ENCODE assay signal across 8 cellular contexts in genomic region chr1:93907718-93908117, GRCh38. TPM values are rescaled to one million over a fixed set of nuclear protein-coding genes. Genes with fewer than 3 reads are reported as not detected.
DNase-seq lines count a peak whose midpoint lies in the region; ATAC-seq and TF ChIP-seq lines count a peak whose summit lies in the region.

No MANE protein-coding gene starts in this region.

- no peak for TF ChIP-seq EP300 in tibial nerve (IDR thresholded peaks at IDR 0.05)

- no peak overlapping the region for H2AFZ ChIP-seq in KMS-11 (ENCODE audit: low read depth)

- H3K27me3 ChIP-seq in KMS-11 (ENCODE audit: insufficient read depth, low read depth) = no peaks in the 10 kb centered on the region
- H3K27me3 ChIP-seq in iPS-18a (ENCODE audit: control insufficient read depth, insufficient read depth, low read length) = peaks cover 4% of the 10 kb centered on the region
- H3K27me3 ChIP-seq in tibial nerve = no peaks in the 10 kb centered on the region
- H3K27me3 ChIP-seq in left lung = no peaks in the 10 kb centered on the region

- no peak overlapping the region for H3K27ac Mint-ChIP-seq in activated B cell treated with CpG ODN at 0.5 μM for 24 hours

- H3K9ac ChIP-seq in KMS-11 = no peak overlapping the region
- H3K9ac ChIP-seq in iPS-18a (ENCODE audit: low read length) = no peak overlapping the region

- H3K4me1 ChIP-seq in KMS-11 (ENCODE audit: low read depth, poor library complexity, severe bottlenecking) = peaks cover 44% of the 10 kb centered on the region
- H3K4me1 ChIP-seq in iPS-18a (ENCODE audit: control insufficient read depth, low read depth, low read length) = peaks cover 12% of the 10 kb centered on the region
- peaks cover 0 to 40% (median 11%) of the 10 kb centered on the region in 4 donors for H3K4me1 ChIP-seq in tibial nerve
- H3K4me1 ChIP-seq in left lung = peaks cover 4 to 51% of the 10 kb centered on the region in 2 donors

- ATAC-seq in activated B cell treated with CpG ODN at 0.5 μM for 24 hours (ENCODE audit: low read depth) (no peak), GM18505 (IDR thresholded peaks at IDR 0.05; ENCODE audit: unreplicated experiment) (no peak), left lung (no peak)

- TF ChIP-seq POLR2A in tibial nerve (IDR thresholded peaks at IDR 0.05) (no peak), GM18505 (IDR thresholded peaks at IDR 0.05; ENCODE audit: borderline replicate concordance, extremely low read depth, insufficient read depth, insufficient read length) (no peak)

- H3K36me3 Mint-ChIP-seq in activated B cell treated with CpG ODN at 0.5 μM for 24 hours (ENCODE audit: low read depth) = no peaks in the 10 kb centered on the region

- CTCF ChIA-PET in activated B cell treated with CpG ODN at 0.5 μM for 24 hours (lab: Charles Lee) = interaction anchor here (1.3 kb wide), 1 partner anchor 63 kb away, joined by 3 read pairs; no protein-coding TSS in a partner anchor

- H3K36me3 ChIP-seq in KMS-11 (ENCODE audit: insufficient read depth) = no peaks in the 10 kb centered on the region
- no peaks in the 10 kb centered on the region for H3K36me3 ChIP-seq in iPS-18a (ENCODE audit: control insufficient read depth, low read depth, low read length)
- H3K36me3 ChIP-seq in tibial nerve = no peaks in the 10 kb centered on the region
- no peaks in the 10 kb centered on the region for H3K36me3 ChIP-seq in left lung

- peaks cover 33% of the 10 kb centered on the region for H3K4me1 Mint-ChIP-seq in activated B cell treated with CpG ODN at 0.5 μM for 24 hours

- H3K27ac ChIP-seq in KMS-11 = peak overlapping the region; percentile 82; the same call in 1 of the 2 replicates
- no peak overlapping the region for H3K27ac ChIP-seq in iPS-18a (ENCODE audit: low read length)
- H3K27ac ChIP-seq in tibial nerve = no peak overlapping the region
- no peak overlapping the region for H3K27ac ChIP-seq in left lung

- no peaks in the 10 kb centered on the region for H3K9me3 Mint-ChIP-seq in activated B cell treated with CpG ODN at 0.5 μM for 24 hours

- no peak for TF ChIP-seq CTCF in KMS-11 (conservative IDR thresholded peaks at IDR 0.05; ENCODE audit: low read depth, low read length)
- TF ChIP-seq CTCF in activated B cell treated with CpG ODN at 0.5 μM for 24 hours (IDR thresholded peaks at IDR 0.05) = no peak
- TF ChIP-seq CTCF in tibial nerve (IDR thresholded peaks at IDR 0.05) = no peak
- TF ChIP-seq CTCF in left lung (IDR thresholded peaks at IDR 0.05) = no peak

- H3K4me3 ChIP-seq in KMS-11 (IDR thresholded peaks at IDR 0.05; ENCODE audit: insufficient read depth, low read depth, low read length) (no peak overlapping the region), iPS-18a (ENCODE audit: low read length) (peak overlapping the region; percentile 95), tibial nerve (peak overlapping the region in 3 of 4 donors; percentile 58 to 95 (median 71)), left lung (peak overlapping the region in 1 of 2 donors; percentile 87)

- H4K20me1 ChIP-seq in KMS-11 (ENCODE audit: insufficient read depth) = no peaks in the 10 kb centered on the region

- peak overlapping the region; percentile 64 for H3K4me2 ChIP-seq in KMS-11

- intact Hi-C loops in activated B cell treated with CpG ODN at 0.5 μM for 24 hours (cut with micrococcal nuclease) = loop anchor here (2.0 to 5.0 kb wide), 6 partner anchors 511 to 1325 kb away; partner anchors contain the start of genes ABCD3, ALG14, CCDC18 and CNN3
- intact Hi-C loops in left lung (cut with DNase I) = no loop called here

- peaks cover 40% of the 10 kb centered on the region for H3K79me2 ChIP-seq in KMS-11 (ENCODE audit: insufficient read depth, low read depth)

- H3K27me3 Mint-ChIP-seq in activated B cell treated with CpG ODN at 0.5 μM for 24 hours = no peaks in the 10 kb centered on the region

- DNase-seq in COR-L47 (lab: John Stamatoyannopoulos, UW) (peak; percentile 32), activated B cell treated with CpG ODN at 0.5 μM for 24 hours (no peak), tibial nerve (ENCODE audit: low spot score in 2 of 2) (peak in 1 of 2 donors; percentile 13), NOMO-1 (lab: John Stamatoyannopoulos, UW; ENCODE audit: unreplicated experiment in 2 of 2) (no peak), left lung (no peak)

- 43 to 46% methylated on average over 3 of the region's 3 CpGs for WGBS in tibial nerve, 2 donors

- H3K9me3 ChIP-seq in iPS-18a (ENCODE audit: control insufficient read depth, low read depth, low read length) (no peaks in the 10 kb centered on the region), tibial nerve (peaks cover 0 to 11% (median 0%) of the 10 kb centered on the region in 4 donors), left lung (peaks cover 0 to 4% of the 10 kb centered on the region in 2 donors)

- H3K4me3 Mint-ChIP-seq in activated B cell treated with CpG ODN at 0.5 μM for 24 hours = peak overlapping the region; percentile 21

- POLR2A ChIA-PET in activated B cell treated with CpG ODN at 0.5 μM for 24 hours (lab: Charles Lee) = no interaction called here

RNA-seq across cellular contexts. Expression of gene GCLM, which starts 1.5 kb away (rescaled TPM):
- total RNA-seq in activated B cell treated with CpG ODN at 0.5 μM for 24 hours (8.6 and 9.6 TPM in 2 replicates), tibial nerve (10 to 100 TPM; 13.1 to 36.3 (median 19.1) TPM), left lung (10 to 100 TPM; 21.8 to 35.0 TPM)

RNA-seq across cellular contexts. Expression of gene DNTTIP2, which starts 28.7 kb away (rescaled TPM):
- total RNA-seq in activated B cell treated with CpG ODN at 0.5 μM for 24 hours = 65.6 and 69.7 TPM in 2 replicates
- 10 to 100 TPM; 11.8 to 36.5 (median 21.3) TPM for total RNA-seq in tibial nerve
- 10 to 100 TPM; 35.0 to 45.3 TPM for total RNA-seq in left lung
